19 cellular contexts compared by ENCODE assay signal in genomic region chr12:100823988-100824387, GRCh38. TPM values are rescaled to one million over a fixed set of nuclear protein-coding genes. Genes with fewer than 3 reads are reported as not detected.
DNase-seq lines count a peak whose midpoint lies in the region; ATAC-seq, FAIRE-seq and TF ChIP-seq lines count a peak whose summit lies in the region.
"Had no signal": no experiment of that assay in that cellular context is flagged by ENCODE, and none has a peak within 500 bp of the region (broad histone marks: within the 10 kb centered on the region; RNA-seq: fewer than 3 reads in every experiment).

No MANE protein-coding gene starts in this region.

- no peak overlapping the region for H3K4me3 ChIP-seq in GM23248
- no peak overlapping the region for H3K4me3 ChIP-seq in astrocyte (ENCODE audit: insufficient read depth, low read depth, low read length)
- no peak overlapping the region for H3K4me3 ChIP-seq in right cardiac atrium (ENCODE audit: low read length)
- H3K4me3 ChIP-seq: A549, upper lobe of right lung had no signal

- no peaks in the 10 kb centered on the region for H3K27me3 Mint-ChIP-seq in astrocyte (ENCODE audit: low read depth, unreplicated experiment)
- H3K27me3 Mint-ChIP-seq: activated CD4-positive, alpha-beta T cell treated with anti-CD3 and anti-CD28 coated beads, Interleukin-2, amount 10 ng/mL, durations not matched to agents 24 days and 14 days; stimulated activated memory B cell treated with anti-CD40 and anti-IgM and Interleukin-4, amounts not matched to agents 10 μg/mL and 1 μg/mL and 100 μg/mL, for 72 hours had no signal

- peaks cover 40% of the 10 kb centered on the region for H3K4me1 Mint-ChIP-seq in astrocyte (ENCODE audit: low read depth, unreplicated experiment)
- H3K4me1 Mint-ChIP-seq: activated CD4-positive, alpha-beta T cell treated with anti-CD3 and anti-CD28 coated beads, Interleukin-2, amount 10 ng/mL, durations not matched to agents 24 days and 14 days; naive B cell; stimulated activated memory B cell treated with anti-CD40 and anti-IgM and Interleukin-4, amounts not matched to agents 10 μg/mL and 1 μg/mL and 100 μg/mL, for 72 hours had no signal

- no peaks in the 10 kb centered on the region for H3K9me2 ChIP-seq in GM23248 (ENCODE audit: insufficient read depth)

- H3K27ac ChIP-seq in GM23248 (peak overlapping the region; percentile 18), astrocyte (ENCODE audit: low read depth, low read length) (no peak overlapping the region), right cardiac atrium (ENCODE audit: low read length) (no peak overlapping the region)
- H3K27ac ChIP-seq: A549, parathyroid adenoma, upper lobe of right lung had no signal

- WGBS in GM23248 (ENCODE audit: low coverage in 1 of 2, low lambda C conversion rate in 2 of 2, missing lambda C conversion rate in 2 of 2), 2 experiments: 3 to 10% methylated on average over 1 of the region's 1 CpG
- 43% methylated on average over 1 of the region's 1 CpG for WGBS in right cardiac atrium

- H3K27me3 ChIP-seq in GM23248 (replicated peaks; ENCODE audit: insufficient read depth) (no peaks in the 10 kb centered on the region), astrocyte (ENCODE audit: insufficient read depth, low read length) (no peaks in the 10 kb centered on the region), right cardiac atrium (ENCODE audit: control insufficient read depth, insufficient read depth) (no peaks in the 10 kb centered on the region)
- H3K27me3 ChIP-seq: upper lobe of right lung had no signal

- in situ Hi-C loops in GM23248 (cut with MboI): no loop called here

- no peaks in the 10 kb centered on the region for H3K9me3 Mint-ChIP-seq in astrocyte (ENCODE audit: unreplicated experiment)
- H3K9me3 Mint-ChIP-seq: activated CD4-positive, alpha-beta T cell treated with anti-CD3 and anti-CD28 coated beads, Interleukin-2, amount 10 ng/mL, durations not matched to agents 24 days and 14 days; stimulated activated memory B cell treated with anti-CD40 and anti-IgM and Interleukin-4, amounts not matched to agents 10 μg/mL and 1 μg/mL and 100 μg/mL, for 72 hours had no signal

- H3K9me3 ChIP-seq in GM23248 (ENCODE audit: low read depth) (no peaks in the 10 kb centered on the region), astrocyte (ENCODE audit: insufficient read depth, low read depth, low read length) (no peaks in the 10 kb centered on the region), right cardiac atrium (ENCODE audit: control insufficient read depth, low read length) (no peaks in the 10 kb centered on the region)
- H3K9me3 ChIP-seq: A549, upper lobe of right lung had no signal

- H3K27ac Mint-ChIP-seq in astrocyte (ENCODE audit: unreplicated experiment): no peak overlapping the region
- H3K27ac Mint-ChIP-seq: activated CD4-positive, alpha-beta T cell treated with anti-CD3 and anti-CD28 coated beads, Interleukin-2, amount 10 ng/mL, durations not matched to agents 24 days and 14 days; naive B cell; stimulated activated memory B cell treated with anti-CD40 and anti-IgM and Interleukin-4, amounts not matched to agents 10 μg/mL and 1 μg/mL and 100 μg/mL, for 72 hours had no signal

- H3K79me2 ChIP-seq in GM23248 (ENCODE audit: insufficient read depth) (no peaks in the 10 kb centered on the region), astrocyte (ENCODE audit: insufficient read depth, low read length) (no peaks in the 10 kb centered on the region)
- H3K79me2 ChIP-seq: parathyroid adenoma had no signal

- no peak for FAIRE-seq in astrocyte (lab: Jason Lieb, UNC)
- FAIRE-seq: TTC549 had no signal

- peaks cover 11% of the 10 kb centered on the region for H3F3A ChIP-seq in GM23248 (ENCODE audit: insufficient read depth)

- H4K20me1 ChIP-seq in GM23248 (ENCODE audit: insufficient read depth) (no peaks in the 10 kb centered on the region), astrocyte (ENCODE audit: insufficient read depth, low read length) (peaks cover 3% of the 10 kb centered on the region)

- DNase-seq in A172 (ENCODE audit: low spot score): peak; percentile 2
- DNase-seq in GM23248: peak; percentile 68
- DNase-seq in astrocyte (ENCODE audit: low read depth): no peak
- peak; percentile 2 for DNase-seq in glomerular visceral epithelial cell (ENCODE audit: extremely low spot score)
- DNase-seq in right cardiac atrium: no peak
- DNase-seq in effector CD4-positive, alpha-beta T cell: no peak
- DNase-seq in mucosa of gallbladder (ENCODE audit: low spot score): no peak
- DNase-seq: activated CD4-positive, alpha-beta T cell treated with anti-CD3 and anti-CD28 coated beads, Interleukin-2, amount 10 ng/mL, durations not matched to agents 24 days and 14 days; activated naive CD4-positive, alpha-beta T cell treated with Interleukin-2 at 50 U/mL for 16 hours; GDM1; left ventricle myocardium superior; naive B cell; NCI-H2081; upper lobe of right lung had no signal

- no peaks in the 10 kb centered on the region for H3K36me3 Mint-ChIP-seq in astrocyte (ENCODE audit: low read depth, unreplicated experiment)
- H3K36me3 Mint-ChIP-seq: naive B cell; stimulated activated memory B cell treated with anti-CD40 and anti-IgM and Interleukin-4, amounts not matched to agents 10 μg/mL and 1 μg/mL and 100 μg/mL, for 72 hours had no signal

- intact Hi-C loops in right cardiac atrium (cut with DNase I): no loop called here

- H3K4me2 ChIP-seq in GM23248 (ENCODE audit: unreplicated experiment) (peak overlapping the region; percentile 46), astrocyte (ENCODE audit: low read length) (peak overlapping the region; percentile 28)
- H3K4me2 ChIP-seq: A549 had no signal

- no peak for ATAC-seq in right cardiac atrium
- no peak for ATAC-seq in HG03196 (IDR thresholded peaks at IDR 0.05; ENCODE audit: unreplicated experiment)
- ATAC-seq: A549; left ventricle myocardium superior; stimulated activated memory B cell treated with anti-CD40 and anti-IgM and Interleukin-4, amounts not matched to agents 10 μg/mL and 1 μg/mL and 100 μg/mL, for 72 hours; upper lobe of right lung had no signal

- H3K36me3 ChIP-seq in GM23248 (ENCODE audit: low read depth): no peaks in the 10 kb centered on the region
- no peaks in the 10 kb centered on the region for H3K36me3 ChIP-seq in astrocyte (ENCODE audit: insufficient read depth, low read length)
- H3K36me3 ChIP-seq: upper lobe of right lung had no signal

- H2AFZ ChIP-seq in GM23248 (no peak overlapping the region), astrocyte (ENCODE audit: low read depth, low read length) (no peak overlapping the region)
- H2AFZ ChIP-seq: parathyroid adenoma had no signal

- H3K9ac ChIP-seq in GM23248: no peak overlapping the region
- H3K9ac ChIP-seq in astrocyte (ENCODE audit: low read length): no peak overlapping the region
- H3K9ac ChIP-seq: parathyroid adenoma had no signal

- H3K4me1 ChIP-seq in GM23248 (ENCODE audit: insufficient read depth) (peaks cover 17% of the 10 kb centered on the region), astrocyte (ENCODE audit: insufficient read depth, low read length) (peaks cover 10% of the 10 kb centered on the region), right cardiac atrium (ENCODE audit: control insufficient read depth, insufficient read depth, low read length) (no peaks in the 10 kb centered on the region)
- H3K4me1 ChIP-seq: A549, parathyroid adenoma, upper lobe of right lung had no signal

- H3K4me3 Mint-ChIP-seq in astrocyte (ENCODE audit: unreplicated experiment): no peak overlapping the region
- H3K4me3 Mint-ChIP-seq: activated CD4-positive, alpha-beta T cell treated with anti-CD3 and anti-CD28 coated beads, Interleukin-2, amount 10 ng/mL, durations not matched to agents 24 days and 14 days; naive B cell; stimulated activated memory B cell treated with anti-CD40 and anti-IgM and Interleukin-4, amounts not matched to agents 10 μg/mL and 1 μg/mL and 100 μg/mL, for 72 hours had no signal

- no peak for TF ChIP-seq CTCF in astrocyte (IDR thresholded peaks at IDR 0.05; ENCODE audit: insufficient read depth, low read depth, low read length)

RNA-seq across cellular contexts. Expression of gene ANO4, which starts 29.4 kb away (rescaled TPM):
- 0.17 TPM in 1 of 2 replicates, not detected in the other for total RNA-seq in A172 (2014; rRNA removed; shearing (Covaris generic))
- 4.8 and 6.6 TPM in 2 replicates for total RNA-seq in GM23248 (2014; rRNA removed; shearing (Covaris generic))
- 6.3 and 7.6 TPM in 2 replicates for polyA plus RNA-seq in GM23248 (2016; fragmentation: Nextera tagmentation; extraction: Ambion mirVana)
- total RNA-seq in astrocyte: 41.3 and 42.8 TPM in 2 replicates
- total RNA-seq in right cardiac atrium: under 1 TPM in 3 of 4 donors, not detected in 1; 0.29 to 0.89 (median 0.29) TPM
- polyA plus RNA-seq in right cardiac atrium: 0.23 TPM
- total RNA-seq in mucosa of gallbladder: 0.12 TPM
- total RNA-seq: activated CD4-positive, alpha-beta T cell treated with anti-CD3 and anti-CD28 coated beads, Interleukin-2, amount 10 ng/mL, durations not matched to agents 24 days and 14 days had no signal

Comparison
In these comparisons a context has a peak if more than half of its experiments do, and no peak if none do; other contexts are left out.
1. DNase-seq: peak in A172 (single experiment), GM23248 (single experiment) and glomerular visceral epithelial cell (single experiment); none in astrocyte (single experiment), right cardiac atrium (0 of 3), effector CD4-positive, alpha-beta T cell (single experiment) and mucosa of gallbladder (single experiment).